23 cellular contexts compared by ENCODE assay signal in genomic region chrX:82320554-82320953, GRCh38.
"Had no signal": no experiment of that assay in that cellular context is flagged by ENCODE, and none has a peak within 500 bp of the region (broad histone marks: within the 10 kb centered on the region; RNA-seq: fewer than 3 reads in every experiment).

No MANE protein-coding gene starts in this region.

- H3K4me1 Mint-ChIP-seq: mesothelial cell of epicardium; naive thymus-derived CD8-positive, alpha-beta T cell; stimulated activated naive B cell treated with anti-CD40 and anti-IgM and Interleukin-4, amounts not matched to agents 10 μg/mL and 1 μg/mL and 100 μg/mL, for 72 hours had no signal

- H3K4me3 ChIP-seq: gastrocnemius medialis, left ventricle myocardium inferior, pancreas, testis, uterus had no signal

- H3K27ac ChIP-seq: brain microvascular endothelial cell, gastrocnemius medialis, left ventricle myocardium inferior, pancreas, testis, uterus had no signal

- H3K9me3 ChIP-seq: gastrocnemius medialis, left ventricle myocardium inferior, pancreas, testis, uterus had no signal

- H3K4me3 Mint-ChIP-seq: mesothelial cell of epicardium; naive thymus-derived CD8-positive, alpha-beta T cell; stimulated activated naive B cell treated with anti-CD40 and anti-IgM and Interleukin-4, amounts not matched to agents 10 μg/mL and 1 μg/mL and 100 μg/mL, for 72 hours had no signal

- DNase-seq: activated CD4-positive, alpha-beta T cell treated with anti-CD3 and anti-CD28 coated beads for 1 hour; activated T-cell treated with anti-CD3 and anti-CD28 coated beads, Interleukin-2, amount 50 U/mL, for 1 hour; aorta; brain microvascular endothelial cell; caudate nucleus; dermis blood vessel endothelial cell; effector memory CD4-positive, alpha-beta T cell; gastrocnemius medialis; head of caudate nucleus; islet precursor cell; left ventricle myocardium inferior; naive thymus-derived CD8-positive, alpha-beta T cell; pancreas; stimulated activated CD4-positive, alpha-beta T cell treated with anti-CD3 and anti-CD28 coated beads, Interleukin-2, amount 100 ng/mL, for 48 hours; stimulated activated CD8-positive, alpha-beta memory T cell treated with anti-CD3 and anti-CD28 coated beads, Interleukin-4, amount 100 ng/mL, for 48 hours; stimulated activated naive B cell treated with anti-CD40 and anti-IgM and Interleukin-4, amounts not matched to agents 10 μg/mL and 1 μg/mL and 100 μg/mL, for 72 hours; T-helper 1 cell; testis; trophoblast cell; uterus had no signal

- H3K36me3 ChIP-seq: brain microvascular endothelial cell, gastrocnemius medialis, left ventricle myocardium inferior, pancreas, uterus had no signal

- ATAC-seq: activated naive CD4-positive, alpha-beta T cell treated with anti-CD3 and anti-CD28 coated beads, Interleukin-2, amount 50 U/mL, for 72 hours; esophagus mucosa; gastrocnemius medialis; naive thymus-derived CD8-positive, alpha-beta T cell; stimulated activated naive B cell treated with anti-CD40 and anti-IgM and Interleukin-4, amounts not matched to agents 10 μg/mL and 1 μg/mL and 100 μg/mL, for 72 hours had no signal

- H3K4me1 ChIP-seq: gastrocnemius medialis, left ventricle myocardium inferior, pancreas, testis, uterus had no signal

- H3K27me3 Mint-ChIP-seq: naive thymus-derived CD8-positive, alpha-beta T cell; stimulated activated naive B cell treated with anti-CD40 and anti-IgM and Interleukin-4, amounts not matched to agents 10 μg/mL and 1 μg/mL and 100 μg/mL, for 72 hours had no signal

- H3K27me3 ChIP-seq: brain microvascular endothelial cell, gastrocnemius medialis, pancreas, testis, uterus had no signal

- H3K36me3 Mint-ChIP-seq: activated naive CD4-positive, alpha-beta T cell treated with anti-CD3 and anti-CD28 coated beads, Interleukin-2, amount 50 U/mL, for 72 hours; mesothelial cell of epicardium; naive thymus-derived CD8-positive, alpha-beta T cell; stimulated activated naive B cell treated with anti-CD40 and anti-IgM and Interleukin-4, amounts not matched to agents 10 μg/mL and 1 μg/mL and 100 μg/mL, for 72 hours had no signal

- H3K27ac Mint-ChIP-seq: activated naive CD4-positive, alpha-beta T cell treated with anti-CD3 and anti-CD28 coated beads, Interleukin-2, amount 50 U/mL, for 72 hours; mesothelial cell of epicardium; naive thymus-derived CD8-positive, alpha-beta T cell; stimulated activated naive B cell treated with anti-CD40 and anti-IgM and Interleukin-4, amounts not matched to agents 10 μg/mL and 1 μg/mL and 100 μg/mL, for 72 hours had no signal

- H3K9me3 Mint-ChIP-seq: naive thymus-derived CD8-positive, alpha-beta T cell; stimulated activated naive B cell treated with anti-CD40 and anti-IgM and Interleukin-4, amounts not matched to agents 10 μg/mL and 1 μg/mL and 100 μg/mL, for 72 hours had no signal
